8 cellular contexts compared by ENCODE assay signal in genomic region chr1:183180213-183180612, GRCh38. TPM values are rescaled to one million over a fixed set of nuclear protein-coding genes. Genes with fewer than 3 reads are reported as not detected.
A peak's percentile ranks its signal among the peaks of the same experiment; 100 is the strongest.
DNase-seq lines count a peak whose midpoint lies in the region; ATAC-seq and TF ChIP-seq lines count a peak whose summit lies in the region.

No MANE protein-coding gene starts in this region.

- H3K4me1 ChIP-seq in body of pancreas = no peaks in the 10 kb centered on the region
- peaks cover 8% of the 10 kb centered on the region for H3K4me1 ChIP-seq in lower lobe of right lung
- no peaks in the 10 kb centered on the region for H3K4me1 ChIP-seq in effector memory CD4-positive, alpha-beta T cell (ENCODE audit: control insufficient read depth, insufficient read depth, low read length, poor library complexity, severe bottlenecking)

- H3K36me3 ChIP-seq in body of pancreas (replicated peaks in 1 of 2; ENCODE audit: insufficient read depth in 1 of 2, low read depth in 2 of 2) (no peaks in the 10 kb centered on the region), lower lobe of right lung (no peaks in the 10 kb centered on the region)
- no peaks in the 10 kb centered on the region for H3K36me3 ChIP-seq in effector memory CD4-positive, alpha-beta T cell (ENCODE audit: control insufficient read depth, insufficient read depth, low read length)

- peak overlapping the region in 3 of 4 donors; percentile 55 to 81 (median 65) for H3K27ac ChIP-seq in body of pancreas
- peak overlapping the region; percentile 5 for H3K27ac ChIP-seq in lower lobe of right lung
- no peak overlapping the region for H3K27ac ChIP-seq in effector memory CD4-positive, alpha-beta T cell (ENCODE audit: insufficient read depth, low read length, poor library complexity, severe bottlenecking)

- H3K27me3 ChIP-seq in body of pancreas (no peaks in the 10 kb centered on the region), lower lobe of right lung (ENCODE audit: low read depth) (no peaks in the 10 kb centered on the region)
- no peaks in the 10 kb centered on the region for H3K27me3 ChIP-seq in effector memory CD4-positive, alpha-beta T cell (replicated peaks; ENCODE audit: control insufficient read depth, insufficient read depth, low read length, poor library complexity, severe bottlenecking)

- TF ChIP-seq CTCF in AG09319 (IDR thresholded peaks at IDR 0.05; ENCODE audit: low read depth, low read length) (no peak), body of pancreas (IDR thresholded peaks at IDR 0.05) (no peak), lower lobe of right lung (IDR thresholded peaks at IDR 0.05) (no peak)

- DNase-seq in AG09319 (ENCODE audit: extremely low read depth, low read depth) (peak; percentile 84), HT1080 (ENCODE audit: low read depth) (peak; percentile 62), body of pancreas (peak; percentile 31 to 71 (median 64)), lower lobe of right lung (no peak), nucleus accumbens (lab: John Stamatoyannopoulos, UW) (no peak)
- no peak for DNase-seq in effector memory CD4-positive, alpha-beta T cell

- ATAC-seq in body of pancreas (peak; percentile 71), lower lobe of right lung (peak; percentile 82 to 83), HG02973 (IDR thresholded peaks at IDR 0.05; ENCODE audit: unreplicated experiment) (no peak)
- no peak for ATAC-seq in activated CD4-positive, CD25-positive, alpha-beta regulatory T cell treated with anti-CD3 and anti-CD28 coated beads, Interleukin-2, amount 50 U/mL, for 24 hours

- H3K4me3 ChIP-seq in body of pancreas (no peak overlapping the region), lower lobe of right lung (no peak overlapping the region)
- no peak overlapping the region for H3K4me3 ChIP-seq in effector memory CD4-positive, alpha-beta T cell (ENCODE audit: insufficient read depth, low read depth, low read length, poor library complexity, severe bottlenecking)

- H3K9me3 ChIP-seq in body of pancreas = no peaks in the 10 kb centered on the region
- H3K9me3 ChIP-seq in lower lobe of right lung = no peaks in the 10 kb centered on the region
- no peaks in the 10 kb centered on the region for H3K9me3 ChIP-seq in effector memory CD4-positive, alpha-beta T cell (ENCODE audit: control insufficient read depth, low read length)

- intact Hi-C loops in body of pancreas (cut with DNase I) (no loop called here), lower lobe of right lung (cut with DNase I) (no loop called here)

- TF ChIP-seq POLR2A in body of pancreas (IDR thresholded peaks at IDR 0.05) = no peak

- WGBS in body of pancreas, 2 donors = 3 to 4% methylated on average over 3 of the region's 3 CpGs

RNA-seq across cellular contexts. Expression of gene LAMC2, which starts 5.9 kb away (rescaled TPM):
- total RNA-seq in HT1080 (2014; rRNA removed; shearing (Covaris generic)) = 55.4 and 58.8 TPM in 2 replicates
- 45.1 and 51.7 TPM in 2 replicates for polyA plus RNA-seq in HT1080 (2015; cell fraction: cytosol; rRNA removed)
- 176 and 187 TPM in 2 replicates for polyA plus RNA-seq in HT1080 (2015; cell fraction: nucleus; rRNA removed)
- total RNA-seq in body of pancreas (1 to 10 TPM; 3.6 to 6.7 TPM), lower lobe of right lung (24.9 TPM)

Comparison
In these comparisons a context has a peak if more than half of its experiments do, and no peak if none do; other contexts are left out.
1. DNase-seq: peak in AG09319 (single experiment), HT1080 (single experiment) and body of pancreas (4 of 4); none in lower lobe of right lung (single experiment), nucleus accumbens (0 of 56) and effector memory CD4-positive, alpha-beta T cell (0 of 3).
2. ATAC-seq: peak in body of pancreas (single experiment) and lower lobe of right lung (2 of 2); none in HG02973 (single experiment) and activated CD4-positive, CD25-positive, alpha-beta regulatory T cell treated with anti-CD3 and anti-CD28 coated beads, Interleukin-2, amount 50 U/mL, for 24 hours (0 of 2).